ENCODE assay signal across 14 cellular contexts in the genomic region with DNA sequence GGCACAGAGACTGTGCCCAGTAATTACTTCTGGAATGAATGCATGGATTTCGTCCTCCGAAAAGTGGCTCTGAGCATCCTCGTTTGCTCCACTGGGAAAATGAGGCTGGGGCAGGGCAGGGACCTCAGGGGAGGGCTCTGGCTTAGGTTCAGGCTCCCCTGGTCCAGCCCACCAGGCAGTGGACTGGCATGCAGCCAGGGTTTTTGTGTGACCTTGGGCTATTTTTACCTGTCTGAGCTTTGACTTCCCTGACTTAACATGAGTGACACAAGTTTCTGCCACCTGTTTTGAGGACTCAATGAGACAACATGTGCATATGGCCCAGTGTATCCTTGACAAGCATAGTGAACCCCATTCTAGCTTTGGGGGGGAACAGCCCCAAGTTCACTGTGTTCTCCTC. TPM values are rescaled to one million over a fixed set of nuclear protein-coding genes. Genes with fewer than 3 reads are reported as not detected.
DNase-seq lines count a peak whose midpoint lies in the region; ATAC-seq and TF ChIP-seq lines count a peak whose summit lies in the region.
"Had no signal": no experiment of that assay in that cellular context is flagged by ENCODE, and none has a peak within 500 bp of the region (broad histone marks: within the 10 kb centered on the region; RNA-seq: fewer than 3 reads in every experiment).

No MANE protein-coding gene starts in this region.

- no peaks in the 10 kb centered on the region for H3K36me3 ChIP-seq in HEK293 (ENCODE audit: control insufficient read depth in 2 of 2, insufficient read depth in 1 of 2, low read length in 2 of 2)
- H3K36me3 ChIP-seq in body of pancreas (replicated peaks in 1 of 2; ENCODE audit: insufficient read depth in 1 of 2, low read depth in 2 of 2): no peaks in the 10 kb centered on the region
- no peaks in the 10 kb centered on the region for H3K36me3 ChIP-seq in osteoblast (ENCODE audit: insufficient read depth, low read length)

- H3K4me3 Mint-ChIP-seq in CD14-positive monocyte: peak overlapping the region; percentile 73 to 90
- H3K4me3 Mint-ChIP-seq in activated naive CD4-positive, alpha-beta T cell treated with anti-CD3 and anti-CD28 coated beads for 36 hours: no peak overlapping the region

- TF ChIP-seq POLR2A in body of pancreas (IDR thresholded peaks at IDR 0.05): no peak

- H3K27me3 ChIP-seq in body of pancreas (no peaks in the 10 kb centered on the region), osteoblast (ENCODE audit: insufficient read depth, low read length) (no peaks in the 10 kb centered on the region)

- H3K4me1 ChIP-seq in HEK293 (ENCODE audit: control insufficient read depth, insufficient read depth, low read length): no peaks in the 10 kb centered on the region
- H3K4me1 ChIP-seq in body of pancreas: peaks cover 48% of the 10 kb centered on the region
- peaks cover 7% of the 10 kb centered on the region for H3K4me1 ChIP-seq in osteoblast (ENCODE audit: insufficient read depth, low read length)

- H3K4me2 ChIP-seq in osteoblast (ENCODE audit: insufficient read depth, low read length): peak overlapping the region; percentile 96

- peaks cover 3 to 5% (median 4%) of the 10 kb centered on the region in 3 donors for H3K27me3 Mint-ChIP-seq in CD14-positive monocyte (ENCODE audit: low read depth in 3 of 3)
- no peaks in the 10 kb centered on the region for H3K27me3 Mint-ChIP-seq in activated naive CD4-positive, alpha-beta T cell treated with anti-CD3 and anti-CD28 coated beads for 36 hours (ENCODE audit: low read depth)

- H3K4me3 ChIP-seq in HEK293 (ENCODE audit: low read depth, low read length) (no peak overlapping the region), body of pancreas (no peak overlapping the region), osteoblast (ENCODE audit: insufficient read depth, low read length) (peak overlapping the region; percentile 72)

- H3K9me3 Mint-ChIP-seq in CD14-positive monocyte: peaks cover 0 to 2% (median 0%) of the 10 kb centered on the region in 7 donors
- H3K9me3 Mint-ChIP-seq in activated naive CD4-positive, alpha-beta T cell treated with anti-CD3 and anti-CD28 coated beads for 36 hours: no peaks in the 10 kb centered on the region

- intact Hi-C loops in CD14-positive monocyte (cut with micrococcal nuclease): no loop called here
- intact Hi-C loops in body of pancreas (cut with DNase I): no loop called here
- intact Hi-C loops in activated naive CD4-positive, alpha-beta T cell treated with anti-CD3 and anti-CD28 coated beads for 36 hours (cut with micrococcal nuclease): loop anchor here (2.0 to 10.0 kb wide), 4 partner anchors 60 to 656 kb away; no protein-coding TSS in a partner anchor

- H3K79me2 ChIP-seq in osteoblast (ENCODE audit: insufficient read depth, low read length): no peaks in the 10 kb centered on the region

- no peaks in the 10 kb centered on the region for H4K20me1 ChIP-seq in osteoblast (ENCODE audit: insufficient read depth, low read length)

- H3K27ac Mint-ChIP-seq in CD14-positive monocyte: peak overlapping the region in 1 of 7 donors; percentile 42
- no peak overlapping the region for H3K27ac Mint-ChIP-seq in activated naive CD4-positive, alpha-beta T cell treated with anti-CD3 and anti-CD28 coated beads for 36 hours

- H3K27ac ChIP-seq in HEK293 (ENCODE audit: extremely low read depth, low read depth, low read length): no peak overlapping the region
- peak overlapping the region in 3 of 4 donors; percentile 39 to 73 (median 45) for H3K27ac ChIP-seq in body of pancreas
- no peak overlapping the region for H3K27ac ChIP-seq in osteoblast (ENCODE audit: low read depth, low read length)

- TF ChIP-seq CTCF in CD14-positive monocyte (IDR thresholded peaks at IDR 0.05) (no peak), HEK293 (tag by site-specific recombination; IDR thresholded peaks at IDR 0.05) (no peak), body of pancreas (IDR thresholded peaks at IDR 0.05) (no peak), osteoblast (IDR thresholded peaks at IDR 0.05; ENCODE audit: extremely low read depth, low read depth, low read length) (no peak)

- H3K36me3 Mint-ChIP-seq in CD14-positive monocyte: peaks cover 48 to 56% of the 10 kb centered on the region in 2 donors
- H3K36me3 Mint-ChIP-seq in activated naive CD4-positive, alpha-beta T cell treated with anti-CD3 and anti-CD28 coated beads for 36 hours (ENCODE audit: low read depth): peaks cover 36% of the 10 kb centered on the region

- ATAC-seq in body of pancreas: peak; percentile 0

- H3K4me1 Mint-ChIP-seq in CD14-positive monocyte: peaks cover 19% of the 10 kb centered on the region
- H3K4me1 Mint-ChIP-seq in activated naive CD4-positive, alpha-beta T cell treated with anti-CD3 and anti-CD28 coated beads for 36 hours (ENCODE audit: low read depth): peaks cover 9% of the 10 kb centered on the region

- POLR2A ChIA-PET in HEK293 (lab: Yijun Ruan, JAX): no interaction called here

- H3K9me3 ChIP-seq in HEK293 (ENCODE audit: control insufficient read depth, insufficient read depth, low read depth, low read length) (no peaks in the 10 kb centered on the region), body of pancreas (no peaks in the 10 kb centered on the region), osteoblast (ENCODE audit: low read depth, low read length) (no peaks in the 10 kb centered on the region)

- CTCF ChIA-PET in HEK293 (lab: Yijun Ruan, JAX): interaction anchor here (0.6 to 4.5 kb wide), 19 partner anchors 8 to 571 kb away, joined by 3 to 25 read pairs (median 5); no protein-coding TSS in a partner anchor
- CTCF ChIA-PET in activated naive CD4-positive, alpha-beta T cell treated with anti-CD3 and anti-CD28 coated beads for 36 hours (lab: Charles Lee): interaction anchor here (0.9 to 1.8 kb wide), 5 partner anchors 10 to 290 kb away, joined by 3 to 7 read pairs (median 5); no protein-coding TSS in a partner anchor

- H2AFZ ChIP-seq in osteoblast (ENCODE audit: low read length): no peak overlapping the region

- DNase-seq in CD14-positive monocyte (ENCODE audit: low spot score) (no peak), body of pancreas (peak in 3 of 4 donors; percentile 54 to 72 (median 56)), osteoblast (ENCODE audit: insufficient read length, low spot score, missing footprints) (peak; percentile 62), foreskin melanocyte (no peak), NCI-H1092 (lab: John Stamatoyannopoulos, UW) (no peak)
- DNase-seq in activated naive CD4-positive, alpha-beta T cell treated with anti-CD3 and anti-CD28 coated beads for 36 hours: no peak
- DNase-seq: amniotic stem cell; NCI-H510A treated with DMSO at 0.1 percent for 48 hours; SHP77; stimulated activated CD4-positive, alpha-beta T cell treated with anti-CD3 and anti-CD28 coated beads, Interleukin-2, amount 100 ng/mL, for 48 hours; stimulated activated naive CD4-positive, alpha-beta T cell treated with Interleukin-2 at 50 U/mL for 16 hours had no signal

- 48 to 50% methylated on average over 3 of the region's 3 CpGs for WGBS in body of pancreas, 2 donors

TF ChIP-seq in HEK293, 187 proteins besides CTCF, POLR2A, EP300 and RAD21:
- TF ChIP-seq ZNF169 (tag by site-specific recombination; IDR thresholded peaks at IDR 0.05) (no peak), ZNF513 (tag by site-specific recombination; IDR thresholded peaks at IDR 0.05) (no peak), SCRT1 (tag by site-specific recombination; IDR thresholded peaks at IDR 0.05; ENCODE audit: borderline replicate concordance) (0 out of 2 replicates have a peak, but pooled peaks have one; percentile 10)
TF ChIP-seq in HEK293: peak in this region for 1.

RNA-seq across cellular contexts. Expression of gene EDN2, which starts 32.6 kb away (rescaled TPM):
- polyA plus RNA-seq in CD14-positive monocyte: not detected
- total RNA-seq in body of pancreas: 1 to 10 TPM; 3.6 TPM
- not detected in 2 replicates for total RNA-seq in osteoblast
- not detected for total RNA-seq in activated naive CD4-positive, alpha-beta T cell treated with anti-CD3 and anti-CD28 coated beads for 36 hours
- total RNA-seq: liver, osteocyte had no signal

Comparison
In these comparisons a context has a peak if more than half of its experiments do, and no peak if none do; other contexts are left out.
1. DNase-seq: peak in body of pancreas (3 of 4) and osteoblast (single experiment); none in CD14-positive monocyte (single experiment), foreskin melanocyte (single experiment), activated naive CD4-positive, alpha-beta T cell treated with anti-CD3 and anti-CD28 coated beads for 36 hours (single experiment) and NCI-H1092 (single experiment).
2. H3K27ac ChIP-seq: peak in body of pancreas (3 of 4); none in HEK293 (single experiment) and osteoblast (single experiment).